Comparison of ENCODE assay signal across 1 cellular context in genomic region chr2:53334610-53335009, GRCh38.
TF ChIP-seq lines count a peak whose summit lies in the region.

No MANE protein-coding gene starts in this region.

TF ChIP-seq in GM23338, 12 proteins besides CTCF, POLR2A, EP300 and RAD21 (continued from another document):
- TF ChIP-seq ETS1 (IDR thresholded peaks at IDR 0.05) = no peak
- no peak for TF ChIP-seq JUNB (IDR thresholded peaks at IDR 0.05; ENCODE audit: unreplicated experiment)
- no peak for TF ChIP-seq EZH2 (IDR thresholded peaks at IDR 0.05; ENCODE audit: low read depth, unreplicated experiment)
- TF ChIP-seq ZNF114 (CRISPR knock-in tag; IDR thresholded peaks at IDR 0.05) = no peak
- TF ChIP-seq EZH2phosphoT487 (IDR thresholded peaks at IDR 0.05; ENCODE audit: unreplicated experiment) = no peak
- no peak for TF ChIP-seq REST (IDR thresholded peaks at IDR 0.05; ENCODE audit: unreplicated experiment)
- TF ChIP-seq ZNF462 (CRISPR knock-in tag; IDR thresholded peaks at IDR 0.05) = no peak
